Comparison of ENCODE assay signal across 1 cellular context in genomic region chr10:46106410-46107255, GRCh38.
TF ChIP-seq lines count a peak whose summit lies in the region.

No MANE protein-coding gene starts in this region.

TF ChIP-seq in HepG2, 621 proteins besides CTCF, POLR2A, EP300 and RAD21 (continued from another document and continues in another):
- TF ChIP-seq NR2C2 (CRISPR knock-in tag; IDR thresholded peaks at IDR 0.05; ENCODE audit: borderline replicate concordance), result no peak
- TF ChIP-seq PCBP2 (optimal IDR thresholded peaks at IDR 0.05; ENCODE audit: low read depth, low read length, poor library complexity, severe bottlenecking), result no peak
- TF ChIP-seq CAMTA2 (CRISPR knock-in tag; IDR thresholded peaks at IDR 0.05; ENCODE audit: borderline replicate concordance), result no peak
- TF ChIP-seq TEAD3 (CRISPR knock-in tag; optimal IDR thresholded peaks at IDR 0.05; ENCODE audit: borderline replicate concordance), result peak; percentile 34
- TF ChIP-seq ZNF10 (CRISPR knock-in tag; IDR thresholded peaks at IDR 0.05; ENCODE audit: borderline replicate concordance, low read depth), result no peak
- no peak for TF ChIP-seq ZHX2 (IDR thresholded peaks at IDR 0.05; ENCODE audit: low read depth)
- no peak for TF ChIP-seq ZHX2 (CRISPR knock-in tag; IDR thresholded peaks at IDR 0.05; ENCODE audit: borderline replicate concordance)
- TF ChIP-seq YEATS4 (CRISPR knock-in tag; IDR thresholded peaks at IDR 0.05; ENCODE audit: borderline replicate concordance), result peak; percentile 73
- TF ChIP-seq ZNF326 (CRISPR knock-in tag; IDR thresholded peaks at IDR 0.05; ENCODE audit: borderline replicate concordance), result no peak
- TF ChIP-seq KMT2A (CRISPR knock-in tag; IDR thresholded peaks at IDR 0.05), result no peak; the same call in 1 of the 2 replicates
- no peak for TF ChIP-seq TMF1 (CRISPR knock-in tag; IDR thresholded peaks at IDR 0.05; ENCODE audit: low read depth)
- TF ChIP-seq SRY (CRISPR knock-in tag; IDR thresholded peaks at IDR 0.05), result no peak
- 0 out of 2 replicates have a peak, but pooled peaks have one; percentile 4 for TF ChIP-seq FOSL2 (CRISPR knock-in tag; IDR thresholded peaks at IDR 0.05)
- 0 out of 2 replicates have a peak, but pooled peaks have one; percentile 32 for TF ChIP-seq ZBTB38 (CRISPR knock-in tag; IDR thresholded peaks at IDR 0.05)
- TF ChIP-seq ZNF549 (CRISPR knock-in tag; IDR thresholded peaks at IDR 0.05), result no peak
- TF ChIP-seq ELF1 (CRISPR knock-in tag; IDR thresholded peaks at IDR 0.05), result no peak
- TF ChIP-seq E2F1 (CRISPR knock-in tag; IDR thresholded peaks at IDR 0.05), result peak; percentile 80
- TF ChIP-seq ZNF670 (CRISPR knock-in tag; IDR thresholded peaks at IDR 0.05; ENCODE audit: borderline replicate concordance), result no peak
- TF ChIP-seq ZNF546 (CRISPR knock-in tag; conservative IDR thresholded peaks at IDR 0.05), result 0 out of 2 replicates have a peak, but pooled peaks have one; percentile 50
- TF ChIP-seq KDM1A (CRISPR knock-in tag; IDR thresholded peaks at IDR 0.05), result no peak
- 0 out of 2 replicates have a peak, but pooled peaks have one; percentile 39 for TF ChIP-seq ERF (CRISPR knock-in tag; IDR thresholded peaks at IDR 0.05)
- no peak for TF ChIP-seq ZNF460 (CRISPR knock-in tag; IDR thresholded peaks at IDR 0.05; ENCODE audit: borderline replicate concordance)
- no peak for TF ChIP-seq SP5 (CRISPR knock-in tag; IDR thresholded peaks at IDR 0.05; ENCODE audit: borderline replicate concordance, low read depth)
- no peak for TF ChIP-seq DZIP1 (CRISPR knock-in tag; IDR thresholded peaks at IDR 0.05)
- TF ChIP-seq MTF2 (CRISPR knock-in tag; IDR thresholded peaks at IDR 0.05; ENCODE audit: borderline replicate concordance), result no peak
- 0 out of 2 replicates have a peak, but pooled peaks have one; percentile 25 for TF ChIP-seq HDAC2 (CRISPR knock-in tag; IDR thresholded peaks at IDR 0.05)
- no peak for TF ChIP-seq ZNF776 (CRISPR knock-in tag; IDR thresholded peaks at IDR 0.05)
- no peak for TF ChIP-seq SATB2 (CRISPR knock-in tag; IDR thresholded peaks at IDR 0.05)
- no peak for TF ChIP-seq MZF1 (CRISPR knock-in tag; IDR thresholded peaks at IDR 0.05; ENCODE audit: borderline replicate concordance)
- peak; percentile 17; the same call in 1 of the 2 replicates for TF ChIP-seq GATAD1 (CRISPR knock-in tag; IDR thresholded peaks at IDR 0.05)
- peak; percentile 79; the same call in 1 of the 2 replicates for TF ChIP-seq MEIS2 (CRISPR knock-in tag; IDR thresholded peaks at IDR 0.05)
- no peak for TF ChIP-seq ZMAT3 (CRISPR knock-in tag; conservative IDR thresholded peaks at IDR 0.05)
- no peak for TF ChIP-seq ZNF33B (CRISPR knock-in tag; IDR thresholded peaks at IDR 0.05)
- TF ChIP-seq HMGXB4 (CRISPR knock-in tag; IDR thresholded peaks at IDR 0.05; ENCODE audit: borderline replicate concordance in 1 of 2, low read depth in 1 of 2), result peak in 1 of 2 experiments; percentile 48; a peak in 2 of 4 replicates
- TF ChIP-seq ZNF629 (CRISPR knock-in tag; conservative IDR thresholded peaks at IDR 0.05), result no peak
- TF ChIP-seq ZNF850 (CRISPR knock-in tag; conservative IDR thresholded peaks at IDR 0.05), result no peak
- TF ChIP-seq EHMT2 (IDR thresholded peaks at IDR 0.05; ENCODE audit: borderline replicate concordance, low read depth, low read length), result no peak
- TF ChIP-seq MEIS1 (CRISPR knock-in tag; IDR thresholded peaks at IDR 0.05; ENCODE audit: borderline replicate concordance), result peak; percentile 71; the same call in 1 of the 2 replicates
- TF ChIP-seq YY1 (IDR thresholded peaks at IDR 0.05; ENCODE audit: insufficient read depth, insufficient replicate concordance, low read depth, low read length), result peak; percentile 34
- no peak for TF ChIP-seq KIAA2018 (CRISPR knock-in tag; IDR thresholded peaks at IDR 0.05; ENCODE audit: borderline replicate concordance)
- no peak for TF ChIP-seq DBP (CRISPR knock-in tag; IDR thresholded peaks at IDR 0.05; ENCODE audit: not compliant biosample characterization)
- no peak for TF ChIP-seq STAT5B (CRISPR knock-in tag; IDR thresholded peaks at IDR 0.05)
- no peak for TF ChIP-seq RFXANK (CRISPR knock-in tag; IDR thresholded peaks at IDR 0.05)
- no peak for TF ChIP-seq POLR2AphosphoS2 (IDR thresholded peaks at IDR 0.05; ENCODE audit: low read depth, low read length)
- no peak for TF ChIP-seq MTF1 (CRISPR knock-in tag; IDR thresholded peaks at IDR 0.05)
- TF ChIP-seq ZNF841 (CRISPR knock-in tag; IDR thresholded peaks at IDR 0.05; ENCODE audit: borderline replicate concordance), result no peak
- no peak; the same call in 1 of the 2 replicates for TF ChIP-seq CBX5 (CRISPR knock-in tag; IDR thresholded peaks at IDR 0.05; ENCODE audit: borderline replicate concordance)
